Comparison of ENCODE assay signal across 8 cellular contexts in the genomic region with DNA sequence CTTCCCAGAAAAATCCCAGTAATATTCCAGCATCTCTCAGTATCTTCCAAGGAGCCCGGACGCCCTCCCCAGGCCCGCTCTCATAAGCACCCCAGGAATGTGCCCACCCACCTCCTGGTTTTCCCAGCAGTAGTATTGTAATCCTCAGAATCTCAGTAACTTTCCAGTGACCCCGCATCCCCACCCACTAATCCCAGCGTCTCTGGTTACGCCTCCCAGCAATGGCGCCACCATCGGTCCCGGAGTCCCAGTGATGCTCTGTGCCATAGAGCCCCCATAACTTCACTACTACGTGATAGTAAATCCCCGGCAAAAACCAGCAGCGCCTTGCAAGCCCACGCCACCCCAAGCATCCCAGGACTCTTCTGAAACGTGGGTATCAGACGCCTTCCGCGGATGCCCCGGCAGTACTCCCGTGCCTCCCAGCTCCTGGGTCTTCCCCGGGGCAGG. TPM values are rescaled to one million over a fixed set of nuclear protein-coding genes. Genes with fewer than 3 reads are reported as not detected.
DNase-seq lines count a peak whose midpoint lies in the region; ATAC-seq and TF ChIP-seq lines count a peak whose summit lies in the region.

No MANE protein-coding gene starts in this region.

- H3K9me3 Mint-ChIP-seq in CD4-positive, CD25-positive, alpha-beta regulatory T cell: no peaks in the 10 kb centered on the region
- H3K9me3 Mint-ChIP-seq in GM23338 (no peaks in the 10 kb centered on the region; the same call in 2 of the 3 replicates), glutamatergic neuron (ENCODE audit: unreplicated experiment) (peaks cover 8% of the 10 kb centered on the region)

- peak overlapping the region; percentile 95 for H3K4me2 ChIP-seq in GM23338

- H3K27ac ChIP-seq in CD4-positive, CD25-positive, alpha-beta regulatory T cell (ENCODE audit: insufficient read depth, low read length, poor library complexity, severe bottlenecking): peak overlapping the region; percentile 76
- H3K27ac ChIP-seq in GM23338 (ENCODE audit: low read depth) (peak overlapping the region; percentile 88), aorta (ENCODE audit: low read depth in 1 of 2, low read length in 2 of 2) (peak overlapping the region; percentile 34 to 93)

- intact Hi-C loops in aorta (cut with DNase I): loop anchor here (1.0 to 10.0 kb wide), 4 partner anchors 12 to 180 kb away; a partner anchor contains a TSS

- H3K4me3 Mint-ChIP-seq in CD4-positive, CD25-positive, alpha-beta regulatory T cell: peak overlapping the region; percentile 94 to 100 (median 94)
- H3K4me3 Mint-ChIP-seq in GM23338 (peak overlapping the region; percentile 89), glutamatergic neuron (ENCODE audit: unreplicated experiment) (peak overlapping the region; percentile 98)

- peaks cover 36% of the 10 kb centered on the region for H3K4me1 ChIP-seq in CD4-positive, CD25-positive, alpha-beta regulatory T cell (ENCODE audit: control insufficient read depth, insufficient read depth, low read length, poor library complexity, severe bottlenecking)
- H3K4me1 ChIP-seq in GM23338 (ENCODE audit: insufficient read depth) (no peaks in the 10 kb centered on the region), adipocyte (ENCODE audit: control insufficient read depth, insufficient read depth, low read length) (peaks cover 10% of the 10 kb centered on the region), aorta (ENCODE audit: control insufficient read depth in 1 of 2, insufficient read depth in 2 of 2, low read length in 2 of 2) (no peaks in the 10 kb centered on the region)

- no peaks in the 10 kb centered on the region for H3K79me2 ChIP-seq in GM23338 (replicated peaks; ENCODE audit: insufficient read depth)

- H3K4me1 Mint-ChIP-seq in CD4-positive, CD25-positive, alpha-beta regulatory T cell: peaks cover 4 to 32% (median 8%) of the 10 kb centered on the region in 4 donors
- H3K4me1 Mint-ChIP-seq in GM23338 (no peaks in the 10 kb centered on the region; the same call in 2 of the 3 replicates), glutamatergic neuron (ENCODE audit: low read depth, unreplicated experiment) (no peaks in the 10 kb centered on the region)

- H3K9me2 ChIP-seq in GM23338 (ENCODE audit: insufficient read depth): no peaks in the 10 kb centered on the region

- peak; percentile 15 to 37; a peak in 2 of 4 replicates for TF ChIP-seq CTCF in GM23338 (conservative IDR thresholded peaks at IDR 0.05; ENCODE audit: low read depth in 2 of 2)
- no peak for TF ChIP-seq CTCF in glutamatergic neuron (IDR thresholded peaks at IDR 0.05; ENCODE audit: partially characterized antibody, unreplicated experiment)

- H3K4me3 ChIP-seq in CD4-positive, CD25-positive, alpha-beta regulatory T cell (ENCODE audit: low read depth, low read length): peak overlapping the region; percentile 86
- H3K4me3 ChIP-seq in GM23338 (peak overlapping the region; percentile 96), adipocyte (ENCODE audit: low read length) (peak overlapping the region; percentile 97), aorta (ENCODE audit: low read length in 2 of 2) (peak overlapping the region; percentile 76 to 82)

- no peaks in the 10 kb centered on the region for H3K27me3 ChIP-seq in CD4-positive, CD25-positive, alpha-beta regulatory T cell (ENCODE audit: control insufficient read depth, insufficient read depth, low read length)
- no peaks in the 10 kb centered on the region for H3K27me3 ChIP-seq in GM23338 (ENCODE audit: insufficient read depth)
- H3K27me3 ChIP-seq in adipocyte (replicated peaks; ENCODE audit: control insufficient read depth, insufficient read depth, low read length): no peaks in the 10 kb centered on the region
- H3K27me3 ChIP-seq in aorta (ENCODE audit: control insufficient read depth in 1 of 2, insufficient read depth in 2 of 2, low read length in 1 of 2): no peaks in the 10 kb centered on the region

- H2AFZ ChIP-seq in GM23338: peak overlapping the region; percentile 91

- no peak for ATAC-seq in CD4-positive, CD25-positive, alpha-beta regulatory T cell (ENCODE audit: low read depth in 2 of 2)
- ATAC-seq in GM23338: peak; percentile 54
- ATAC-seq in aorta (ENCODE audit: low FRiP score): peak; percentile 89

- H3F3A ChIP-seq in GM23338 (replicated peaks; ENCODE audit: low read depth): peaks cover 5% of the 10 kb centered on the region; the same call in 1 of the 2 replicates

- H3K27me3 Mint-ChIP-seq in CD4-positive, CD25-positive, alpha-beta regulatory T cell: no peaks in the 10 kb centered on the region
- H3K27me3 Mint-ChIP-seq in GM23338 (ENCODE audit: insufficient read depth, low read depth, poor library complexity): peaks cover 8% of the 10 kb centered on the region
- peaks cover 7% of the 10 kb centered on the region for H3K27me3 Mint-ChIP-seq in glutamatergic neuron (ENCODE audit: unreplicated experiment)

- H3K36me3 ChIP-seq in CD4-positive, CD25-positive, alpha-beta regulatory T cell (ENCODE audit: control insufficient read depth, insufficient read depth, low read length): peaks cover 7% of the 10 kb centered on the region
- H3K36me3 ChIP-seq in GM23338 (ENCODE audit: insufficient read depth) (no peaks in the 10 kb centered on the region; the same call in 1 of the 2 replicates), adipocyte (ENCODE audit: control insufficient read depth, insufficient read depth, low read length, severe bottlenecking) (peaks cover 22% of the 10 kb centered on the region), aorta (ENCODE audit: control insufficient read depth in 1 of 2, insufficient read depth in 2 of 2, low read length in 1 of 2) (peaks cover 0 to 3% of the 10 kb centered on the region in 2 donors)

- peak overlapping the region; percentile 96 for H3K9ac ChIP-seq in adipocyte (ENCODE audit: low read length)

- no peaks in the 10 kb centered on the region for H4K20me1 ChIP-seq in GM23338 (replicated peaks; ENCODE audit: insufficient read depth)

- peak overlapping the region; percentile 56 to 91 (median 88) for H3K27ac Mint-ChIP-seq in CD4-positive, CD25-positive, alpha-beta regulatory T cell
- H3K27ac Mint-ChIP-seq in GM23338 (peak overlapping the region; percentile 87), glutamatergic neuron (ENCODE audit: unreplicated experiment) (peak overlapping the region; percentile 91)

- H3K36me3 Mint-ChIP-seq in CD4-positive, CD25-positive, alpha-beta regulatory T cell: peaks cover 11% of the 10 kb centered on the region
- peaks cover 11% of the 10 kb centered on the region; the same call in 2 of the 3 replicates for H3K36me3 Mint-ChIP-seq in GM23338 (ENCODE audit: low read depth)
- no peaks in the 10 kb centered on the region for H3K36me3 Mint-ChIP-seq in glutamatergic neuron (ENCODE audit: unreplicated experiment)

- no peaks in the 10 kb centered on the region for H3K9me3 ChIP-seq in CD4-positive, CD25-positive, alpha-beta regulatory T cell (ENCODE audit: control insufficient read depth in 2 of 2, low read length in 2 of 2)
- H3K9me3 ChIP-seq in adipocyte (ENCODE audit: control insufficient read depth, low read length) (no peaks in the 10 kb centered on the region), aorta (ENCODE audit: control insufficient read depth, low read length) (no peaks in the 10 kb centered on the region)

- DNase-seq in CD4-positive, CD25-positive, alpha-beta regulatory T cell: peak in 1 of 3 donors; percentile 52
- DNase-seq in GM23338 (ENCODE audit: low spot score): peak; percentile 93
- peak; percentile 13 for DNase-seq in NOMO-1 treated with DMSO at 0.1 percent for 48 hours (lab: John Stamatoyannopoulos, UW; ENCODE audit: unreplicated experiment)
- DNase-seq in adipocyte (ENCODE audit: low read depth): peak; percentile 90
- peak; percentile 65 for DNase-seq in glutamatergic neuron
- peak; percentile 68 for DNase-seq in non-pigmented ciliary epithelial cell (ENCODE audit: low read depth)
- peak; percentile 87 to 90 for DNase-seq in aorta
- DNase-seq in NK-92 treated with Interleukin-12 subunit alpha and Interleukin-12 subunit beta, amount 100 ng/mL, for 24 hours (lab: John Stamatoyannopoulos, UW): no peak

- WGBS in aorta, 2 donors: 0% methylated on average over 20 of the region's 20 CpGs

RNA-seq across cellular contexts. Expression of a gene that starts 1.0 kb away (rescaled TPM):
- 106 TPM for total RNA-seq in CD4-positive, CD25-positive, alpha-beta regulatory T cell
- polyA plus RNA-seq in CD4-positive, CD25-positive, alpha-beta regulatory T cell: 1 to 10 TPM; 6.6 to 9.2 (median 7.2) TPM
- 135 and 147 TPM in 2 replicates for total RNA-seq in GM23338 (2014; rRNA removed; shearing (Covaris generic))
- polyA plus RNA-seq in GM23338 (2016; fragmentation: Nextera tagmentation; extraction: Ambion mirVana): 66.6 and 74.1 TPM in 2 replicates
- 82.0 TPM for total RNA-seq in glutamatergic neuron (ENCODE audit: unreplicated experiment)
- 100 to 1,000 TPM in 1 of 2 donors, 10 to 100 TPM in 1; 90.3 to 136 TPM for total RNA-seq in aorta
- 10 to 100 TPM; 25.0 to 92.3 TPM for polyA plus RNA-seq in aorta

RNA-seq across cellular contexts. Expression of a gene that starts 12.1 kb away (rescaled TPM):
- total RNA-seq in CD4-positive, CD25-positive, alpha-beta regulatory T cell: 12.3 TPM
- polyA plus RNA-seq in CD4-positive, CD25-positive, alpha-beta regulatory T cell: 10 to 100 TPM in 2 of 4 donors, 1 to 10 TPM in 2; 8.6 to 15.2 (median 10.3) TPM
- 7.2 and 11.0 TPM in 2 replicates for total RNA-seq in GM23338 (2014; rRNA removed; shearing (Covaris generic))
- 16.1 and 16.2 TPM in 2 replicates for polyA plus RNA-seq in GM23338 (2016; fragmentation: Nextera tagmentation; extraction: Ambion mirVana)
- 39.8 TPM for total RNA-seq in glutamatergic neuron (ENCODE audit: unreplicated experiment)
- 10 to 100 TPM; 21.2 to 36.0 TPM for total RNA-seq in aorta
- 10 to 100 TPM; 14.5 to 34.6 TPM for polyA plus RNA-seq in aorta

RNA-seq across cellular contexts. Expression of a gene that starts 18.7 kb away (rescaled TPM):
- total RNA-seq in CD4-positive, CD25-positive, alpha-beta regulatory T cell: 0.30 TPM
- polyA plus RNA-seq in CD4-positive, CD25-positive, alpha-beta regulatory T cell: under 1 TPM in 3 of 4 donors, not detected in 1; 0.11 to 0.24 (median 0.21) TPM
- 36.7 and 52.9 TPM in 2 replicates for total RNA-seq in GM23338 (2014; rRNA removed; shearing (Covaris generic))
- polyA plus RNA-seq in GM23338 (2016; fragmentation: Nextera tagmentation; extraction: Ambion mirVana) (23.8 and 28.2 TPM in 2 replicates), aorta (100 to 1,000 TPM in 1 of 2 donors, 10 to 100 TPM in 1; 49.1 to 119 TPM)
- total RNA-seq in glutamatergic neuron (ENCODE audit: unreplicated experiment) (148 TPM), aorta (10 to 100 TPM; 52.0 to 61.1 TPM)

RNA-seq across cellular contexts. Expression of a gene that starts 45.7 kb away (rescaled TPM):
- total RNA-seq in CD4-positive, CD25-positive, alpha-beta regulatory T cell: not detected
- polyA plus RNA-seq in CD4-positive, CD25-positive, alpha-beta regulatory T cell: 1 to 10 TPM in 2 of 4 donors, under 1 TPM in 2; 0.23 to 1.5 (median 0.76) TPM
- 1.2 and 2.2 TPM in 2 replicates for total RNA-seq in GM23338 (2014; rRNA removed; shearing (Covaris generic))
- polyA plus RNA-seq in GM23338 (2016; fragmentation: Nextera tagmentation; extraction: Ambion mirVana): 2.2 and 3.1 TPM in 2 replicates
- total RNA-seq in glutamatergic neuron (ENCODE audit: unreplicated experiment): 2.6 TPM
- total RNA-seq in aorta: 1 to 10 TPM; 1.9 TPM
- polyA plus RNA-seq in aorta: 1 to 10 TPM; 4.0 to 5.3 TPM

Comparison
In these comparisons a context has a peak if more than half of its experiments do, and no peak if none do; other contexts are left out.
1. ATAC-seq: peak in GM23338 (single experiment) and aorta (single experiment); none in CD4-positive, CD25-positive, alpha-beta regulatory T cell (0 of 2).
2. RNA of a gene that starts 18.7 kb away (total RNA-seq): 148 TPM in glutamatergic neuron (single experiment), 52.0 to 61.1 TPM in aorta and 36.7 to 52.9 TPM in GM23338; 0.30 TPM in CD4-positive, CD25-positive, alpha-beta regulatory T cell (single experiment); every median in the first group is over 10 times any median in the second.
3. Peak in every context shown above with its lines, with median percentiles within 50 percentile points of each other: H3K27ac ChIP-seq, H3K4me3 ChIP-seq, H3K27ac Mint-ChIP-seq and H3K4me3 Mint-ChIP-seq.